Comparison of ENCODE assay signal across 10 cellular contexts in the genomic region with DNA sequence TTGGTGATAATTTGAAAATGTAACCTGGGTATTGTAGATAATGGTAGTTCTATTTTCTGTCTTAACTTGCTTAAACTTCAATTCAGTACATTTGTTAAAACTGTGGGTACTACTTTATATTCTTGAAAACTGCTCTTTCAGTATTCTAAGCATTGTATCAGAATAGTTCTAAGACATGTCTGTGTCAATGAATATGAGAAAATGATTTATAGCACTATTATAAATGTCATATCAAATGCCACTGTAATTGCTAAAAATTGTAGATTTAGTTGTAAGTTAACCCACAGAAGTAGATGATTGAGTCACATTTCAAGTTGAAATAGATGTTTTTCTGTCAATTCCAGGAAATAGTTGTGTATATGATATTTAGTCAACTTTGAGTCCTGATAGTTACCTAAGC. TPM values are rescaled to one million over a fixed set of nuclear protein-coding genes. Genes with fewer than 3 reads are reported as not detected.
DNase-seq lines count a peak whose midpoint lies in the region; ATAC-seq and TF ChIP-seq lines count a peak whose summit lies in the region.
"Had no signal": no experiment of that assay in that cellular context is flagged by ENCODE, and none has a peak within 500 bp of the region (broad histone marks: within the 10 kb centered on the region; RNA-seq: fewer than 3 reads in every experiment).

No MANE protein-coding gene starts in this region.

- H3K9me3 Mint-ChIP-seq in MCF 10A (ENCODE audit: unreplicated experiment), result no peaks in the 10 kb centered on the region
- H3K9me3 Mint-ChIP-seq in activated CD4-positive, alpha-beta memory T cell treated with anti-CD3 and anti-CD28 coated beads, Interleukin-2, amount 10 ng/mL, durations not matched to agents 7 days and 5 days, result no peaks in the 10 kb centered on the region

- POLR2A ChIA-PET in MCF 10A (lab: Yijun Ruan, JAX), result interaction anchor here (0.7 to 0.8 kb wide), 2 partner anchors 11 to 108 kb away, joined by 3 read pairs; no protein-coding TSS in a partner anchor
- POLR2A ChIA-PET in activated CD4-positive, alpha-beta memory T cell treated with anti-CD3 and anti-CD28 coated beads, Interleukin-2, amount 10 ng/mL, durations not matched to agents 7 days and 5 days (lab: Charles Lee), result interaction anchor here (1.2 kb wide), 1 partner anchor 124 kb away, joined by 5 read pairs; a partner anchor contains a TSS

- CTCF ChIA-PET in MCF 10A (lab: Yijun Ruan, JAX), result no interaction called here
- CTCF ChIA-PET in activated CD4-positive, alpha-beta memory T cell treated with anti-CD3 and anti-CD28 coated beads, Interleukin-2, amount 10 ng/mL, durations not matched to agents 7 days and 5 days (lab: Charles Lee), result no interaction called here

- peaks cover 26% of the 10 kb centered on the region for H3K36me3 Mint-ChIP-seq in MCF 10A (ENCODE audit: insufficient read depth, unreplicated experiment)
- H3K36me3 Mint-ChIP-seq in activated CD4-positive, alpha-beta memory T cell treated with anti-CD3 and anti-CD28 coated beads, Interleukin-2, amount 10 ng/mL, durations not matched to agents 7 days and 5 days (ENCODE audit: low read depth), result peaks cover 46% of the 10 kb centered on the region

- H3K9ac ChIP-seq in iPS-15b (ENCODE audit: low read depth, low read length), result no peak overlapping the region

- H3K27me3 ChIP-seq in breast epithelium (no peaks in the 10 kb centered on the region), iPS-15b (ENCODE audit: control insufficient read depth, insufficient read depth, low read length) (peaks cover 3% of the 10 kb centered on the region), stomach (no peaks in the 10 kb centered on the region), SJCRH30 (no peaks in the 10 kb centered on the region)

- H3K27ac ChIP-seq in breast epithelium (no peak overlapping the region), stomach (no peak overlapping the region), SJCRH30 (no peak overlapping the region)
- H3K27ac ChIP-seq: C4-2B had no signal

- H3K4me1 Mint-ChIP-seq in MCF 10A (ENCODE audit: insufficient read depth, unreplicated experiment), result peaks cover 7% of the 10 kb centered on the region
- peaks cover 46% of the 10 kb centered on the region for H3K4me1 Mint-ChIP-seq in activated CD4-positive, alpha-beta memory T cell treated with anti-CD3 and anti-CD28 coated beads, Interleukin-2, amount 10 ng/mL, durations not matched to agents 7 days and 5 days

- DNase-seq in MCF 10A (ENCODE audit: unreplicated experiment) (no peak), breast epithelium (ENCODE audit: low spot score in 2 of 2) (no peak), stomach (no peak), SJCRH30 (no peak)
- DNase-seq in activated CD4-positive, alpha-beta memory T cell treated with anti-CD3 and anti-CD28 coated beads, Interleukin-2, amount 10 ng/mL, durations not matched to agents 7 days and 5 days, result no peak
- DNase-seq: SIG-M5 had no signal

- H3K27me3 Mint-ChIP-seq in MCF 10A (ENCODE audit: insufficient read depth, unreplicated experiment), result no peaks in the 10 kb centered on the region
- H3K27me3 Mint-ChIP-seq in activated CD4-positive, alpha-beta memory T cell treated with anti-CD3 and anti-CD28 coated beads, Interleukin-2, amount 10 ng/mL, durations not matched to agents 7 days and 5 days, result no peaks in the 10 kb centered on the region

- H3K4me3 Mint-ChIP-seq in MCF 10A (ENCODE audit: unreplicated experiment), result peak overlapping the region; percentile 93
- peak overlapping the region; percentile 89 for H3K4me3 Mint-ChIP-seq in activated CD4-positive, alpha-beta memory T cell treated with anti-CD3 and anti-CD28 coated beads, Interleukin-2, amount 10 ng/mL, durations not matched to agents 7 days and 5 days

- TF ChIP-seq POLR2A in breast epithelium (IDR thresholded peaks at IDR 0.05), result no peak
- no peak for TF ChIP-seq POLR2A in stomach (IDR thresholded peaks at IDR 0.05)

- no peaks in the 10 kb centered on the region for H3K36me3 ChIP-seq in breast epithelium
- no peaks in the 10 kb centered on the region for H3K36me3 ChIP-seq in iPS-15b (ENCODE audit: control insufficient read depth, insufficient read depth, low read length)
- H3K36me3 ChIP-seq in stomach, result peaks cover 5 to 14% (median 8%) of the 10 kb centered on the region in 4 donors
- peaks cover 15% of the 10 kb centered on the region; the same call in 1 of the 2 replicates for H3K36me3 ChIP-seq in SJCRH30

- BruUV-seq in MCF 10A (replicated peaks; lab: Mats Ljungman, UMichigan), result no TSS peak

- intact Hi-C loops in MCF 10A (cut with micrococcal nuclease) (no loop called here), breast epithelium (cut with DNase I; ENCODE audit: low total_unique reads) (no loop called here), stomach (cut with DNase I; ENCODE audit: low total_unique reads) (no loop called here)

- H3K4me3 ChIP-seq in breast epithelium (peak overlapping the region in 1 of 3 donors; percentile 91), iPS-15b (ENCODE audit: low read depth, low read length) (peak overlapping the region; percentile 70), stomach (peak overlapping the region in 3 of 4 donors; percentile 69 to 95 (median 84)), SJCRH30 (no peak overlapping the region)

- H3K9me3 ChIP-seq in breast epithelium (no peaks in the 10 kb centered on the region), iPS-15b (ENCODE audit: control insufficient read depth, insufficient read depth, low read length) (no peaks in the 10 kb centered on the region), stomach (no peaks in the 10 kb centered on the region), SJCRH30 (replicated peaks) (no peaks in the 10 kb centered on the region)

- H3K4me1 ChIP-seq in breast epithelium (no peaks in the 10 kb centered on the region), iPS-15b (ENCODE audit: control insufficient read depth, insufficient read depth, low read length) (peaks cover 16% of the 10 kb centered on the region), stomach (peaks cover 19 to 40% (median 31%) of the 10 kb centered on the region in 4 donors), SJCRH30 (peaks cover 8% of the 10 kb centered on the region; the same call in 1 of the 2 replicates)

- H3K27ac Mint-ChIP-seq in MCF 10A (ENCODE audit: low read depth, unreplicated experiment), result peak overlapping the region; percentile 84
- H3K27ac Mint-ChIP-seq in activated CD4-positive, alpha-beta memory T cell treated with anti-CD3 and anti-CD28 coated beads, Interleukin-2, amount 10 ng/mL, durations not matched to agents 7 days and 5 days, result peak overlapping the region; percentile 34

- TF ChIP-seq EP300 in stomach (IDR thresholded peaks at IDR 0.05), result no peak

- ATAC-seq in GM18511 (IDR thresholded peaks at IDR 0.05; ENCODE audit: unreplicated experiment), result no peak
- ATAC-seq in GM21423 (IDR thresholded peaks at IDR 0.05; ENCODE audit: unreplicated experiment), result no peak

- TF ChIP-seq CTCF in MCF 10A (IDR thresholded peaks at IDR 0.05; ENCODE audit: unreplicated experiment) (no peak), breast epithelium (IDR thresholded peaks at IDR 0.05) (no peak), stomach (IDR thresholded peaks at IDR 0.05) (no peak)

RNA-seq across cellular contexts. Expression of a gene that starts 2.4 kb away (rescaled TPM):
- total RNA-seq in MCF 10A (2022) (21.1 and 25.3 TPM in 2 replicates), breast epithelium (10 to 100 TPM; 15.1 to 24.1 (median 17.3) TPM), stomach (10 to 100 TPM; 12.1 to 31.6 (median 25.4) TPM)
- 10 to 100 TPM; 18.8 to 21.1 TPM for total RNA-seq in activated CD4-positive, alpha-beta memory T cell treated with anti-CD3 and anti-CD28 coated beads, Interleukin-2, amount 10 ng/mL, durations not matched to agents 7 days and 5 days
- 1 to 10 TPM; 3.1 to 6.7 (median 3.6) TPM for polyA plus RNA-seq in stomach
- total RNA-seq in SJCRH30 (2014; rRNA removed; shearing (Covaris generic)), result 23.9 and 24.6 TPM in 2 replicates
